In genomic region chr17:32927724-32928526, GRCh38 we compare ENCODE assay signal across 9 cellular contexts. TPM values are rescaled to one million over a fixed set of nuclear protein-coding genes. Genes with fewer than 3 reads are reported as not detected.
A peak's percentile ranks its signal among the peaks of the same experiment; 100 is the strongest.
DNase-seq lines count a peak whose midpoint lies in the region; FAIRE-seq and TF ChIP-seq lines count a peak whose summit lies in the region.
"Had no signal": no experiment of that assay in that cellular context is flagged by ENCODE, and none has a peak within 500 bp of the region (broad histone marks: within the 10 kb centered on the region; RNA-seq: fewer than 3 reads in every experiment).

Gene TMEM98 (plus strand): TSS chr17:32928153. CDS start chr17:32931529, 3,376 bp downstream.

- FAIRE-seq in astrocyte (lab: Jason Lieb, UNC), result no peak

- H3K79me2 ChIP-seq in astrocyte (ENCODE audit: insufficient read depth, low read length) (peaks cover 34% of the 10 kb centered on the region), OCI-LY7 (ENCODE audit: insufficient read depth, low read depth, low read length) (no peaks in the 10 kb centered on the region)

- DNase-seq in BJ (ENCODE audit: low read depth) (no peak), HFF-Myc (ENCODE audit: extremely low read depth, low read depth) (no peak), astrocyte (ENCODE audit: low read depth) (no peak), hypothalamus (lab: John Stamatoyannopoulos, UW) (peak in 39 of 51 donors; percentile 17 to 84 (median 57)), progenitor cell of endocrine pancreas (ENCODE audit: low spot score, unreplicated experiment) (peak; percentile 54), amniotic stem cell (lab: John Stamatoyannopoulos, UW) (no peak), OCI-LY7 (ENCODE audit: low spot score) (no peak), NCI-H774 (lab: John Stamatoyannopoulos, UW) (no peak)

- H3K4me3 ChIP-seq in BJ (ENCODE audit: low read depth, low read length) (peak within 1 kb of the TSS; percentile 51), HFF-Myc (replicated peaks; ENCODE audit: low read depth, low read length) (peak within 1 kb of the TSS; percentile 68), astrocyte (ENCODE audit: insufficient read depth, low read depth, low read length) (peak within 1 kb of the TSS; percentile 89), OCI-LY7 (ENCODE audit: low read depth, low read length, poor library complexity, severe bottlenecking) (no peak within 1 kb of the TSS)

- TF ChIP-seq CTCF in BJ (IDR thresholded peaks at IDR 0.05; ENCODE audit: insufficient read depth, low read depth, low read length) (no peak), HFF-Myc (IDR thresholded peaks at IDR 0.05; ENCODE audit: low read depth, low read length, missing control alignments) (no peak), astrocyte (IDR thresholded peaks at IDR 0.05; ENCODE audit: insufficient read depth, low read depth, low read length) (no peak), progenitor cell of endocrine pancreas (IDR thresholded peaks at IDR 0.05; ENCODE audit: unreplicated experiment) (no peak), OCI-LY7 (conservative IDR thresholded peaks at IDR 0.05; ENCODE audit: low read length) (no peak)

- H3K4me1 Mint-ChIP-seq in astrocyte (ENCODE audit: low read depth, unreplicated experiment) (peaks cover 10% of the 10 kb centered on the region), progenitor cell of endocrine pancreas (ENCODE audit: low read depth) (peaks cover 10% of the 10 kb centered on the region)

- POLR2A ChIA-PET in BJ (lab: Charles Lee) (interaction anchor here (0.6 kb wide), 1 partner anchor 153 kb away, joined by 6 read pairs; no protein-coding TSS in a partner anchor), OCI-LY7 (lab: Charles Lee) (no interaction called here)

- H3K27ac Mint-ChIP-seq in astrocyte (ENCODE audit: unreplicated experiment), result no peak within 1 kb of the TSS
- H3K27ac Mint-ChIP-seq in progenitor cell of endocrine pancreas, result peak within 1 kb of the TSS; percentile 95
- H3K27ac Mint-ChIP-seq: IgD-negative memory B cell had no signal

- H3K27me3 Mint-ChIP-seq in astrocyte (ENCODE audit: low read depth, unreplicated experiment) (peaks cover 2% of the 10 kb centered on the region), progenitor cell of endocrine pancreas (no peaks in the 10 kb centered on the region)

- H3K36me3 Mint-ChIP-seq in astrocyte (ENCODE audit: low read depth, unreplicated experiment), result peaks cover 10% of the 10 kb centered on the region
- peaks cover 11% of the 10 kb centered on the region for H3K36me3 Mint-ChIP-seq in progenitor cell of endocrine pancreas (ENCODE audit: insufficient read depth)
- H3K36me3 Mint-ChIP-seq: IgD-negative memory B cell had no signal

- intact Hi-C loops in OCI-LY7 (cut with micrococcal nuclease; ENCODE audit: unreplicated experiment), result no loop called here

- no TSS peak for BruUV-seq in OCI-LY7 (replicated peaks; lab: Mats Ljungman, UMichigan)

- H3K4me2 ChIP-seq in astrocyte (ENCODE audit: low read length) (peak within 1 kb of the TSS; percentile 99), OCI-LY7 (ENCODE audit: low read length) (no peak within 1 kb of the TSS)

- peaks cover 3% of the 10 kb centered on the region; the same call in 1 of the 2 replicates for H3K36me3 ChIP-seq in BJ (ENCODE audit: control insufficient read depth, insufficient read depth, low read length)
- peaks cover 5% of the 10 kb centered on the region for H3K36me3 ChIP-seq in astrocyte (ENCODE audit: insufficient read depth, low read length)
- no peaks in the 10 kb centered on the region for H3K36me3 ChIP-seq in OCI-LY7 (ENCODE audit: insufficient read depth, low read length)

- H3K4me1 ChIP-seq in astrocyte (ENCODE audit: insufficient read depth, low read length) (peaks cover 12% of the 10 kb centered on the region), OCI-LY7 (ENCODE audit: insufficient read depth, low read length, poor library complexity, severe bottlenecking) (no peaks in the 10 kb centered on the region)

- H2AFZ ChIP-seq in astrocyte (ENCODE audit: low read depth, low read length) (peak within 1 kb of the TSS; percentile 99), OCI-LY7 (ENCODE audit: low read length) (no peak within 1 kb of the TSS)

- peak within 1 kb of the TSS; percentile 59 for H3K27ac ChIP-seq in astrocyte (ENCODE audit: low read depth, low read length)
- no peak within 1 kb of the TSS for H3K27ac ChIP-seq in OCI-LY7 (ENCODE audit: low read depth, low read length, poor library complexity, severe bottlenecking)

- CTCF ChIA-PET in BJ (lab: Yijun Ruan, JAX), result interaction anchor here (1.0 to 2.1 kb wide), 5 partner anchors 14 to 97 kb away, joined by 3 to 11 read pairs (median 3); no protein-coding TSS in a partner anchor
- CTCF ChIA-PET in OCI-LY7 (lab: Charles Lee; ENCODE audit: unreplicated experiment), result no interaction called here

- no peaks in the 10 kb centered on the region for H3K9me2 ChIP-seq in OCI-LY7 (ENCODE audit: insufficient read depth, low read length)

- H3K4me3 Mint-ChIP-seq in astrocyte (ENCODE audit: unreplicated experiment) (peak within 1 kb of the TSS; percentile 82), progenitor cell of endocrine pancreas (ENCODE audit: low read depth) (peak within 1 kb of the TSS; percentile 84)

- H3K9me3 ChIP-seq in astrocyte (ENCODE audit: insufficient read depth, low read depth, low read length) (no peaks in the 10 kb centered on the region), OCI-LY7 (ENCODE audit: low read length) (no peaks in the 10 kb centered on the region)

- peaks cover 3% of the 10 kb centered on the region for H4K20me1 ChIP-seq in astrocyte (ENCODE audit: insufficient read depth, low read length)
- H4K20me1 ChIP-seq in OCI-LY7 (ENCODE audit: insufficient read depth, low read length), result no peaks in the 10 kb centered on the region

- H3K27me3 ChIP-seq in BJ (ENCODE audit: control insufficient read depth, insufficient read depth, low read length), result no peaks in the 10 kb centered on the region
- H3K27me3 ChIP-seq in astrocyte (ENCODE audit: insufficient read depth, low read length), result no peaks in the 10 kb centered on the region

- H3K9me3 Mint-ChIP-seq in astrocyte (ENCODE audit: unreplicated experiment) (no peaks in the 10 kb centered on the region), progenitor cell of endocrine pancreas (ENCODE audit: low read depth) (no peaks in the 10 kb centered on the region)
- H3K9me3 Mint-ChIP-seq: IgD-negative memory B cell had no signal

- peak within 1 kb of the TSS; percentile 93 for H3K9ac ChIP-seq in astrocyte (ENCODE audit: low read length)

RNA-seq across cellular contexts. Expression of gene TMEM98, which starts in this region (rescaled TPM):
- 314 and 331 TPM in 2 replicates for polyA plus RNA-seq in BJ (2011; rRNA removed)
- polyA minus RNA-seq in BJ (2011; rRNA and poly(A)+ RNA removed), result 126 and 198 TPM in 2 replicates
- 59.6 and 62.6 TPM in 2 replicates for total RNA-seq in astrocyte
- 181 and 188 TPM in 2 replicates for total RNA-seq in progenitor cell of endocrine pancreas
- total RNA-seq in OCI-LY7 (2014; rRNA removed; shearing (Covaris generic)), result not detected in 2 replicates
- total RNA-seq in OCI-LY7 (2022), result not detected in 2 replicates
- polyA plus RNA-seq: IgD-negative memory B cell had no signal

Comparison
In these comparisons a context has a peak if more than half of its experiments do, and no peak if none do; other contexts are left out.
1. RNA of gene TMEM98 (total RNA-seq): 181 to 188 TPM in progenitor cell of endocrine pancreas and 59.6 to 62.6 TPM in astrocyte; not detected in OCI-LY7; every median in the first group is over 10 times any median in the second.
2. DNase-seq: peak in hypothalamus (39 of 51) and progenitor cell of endocrine pancreas (single experiment); none in BJ (single experiment), HFF-Myc (single experiment), astrocyte (single experiment), amniotic stem cell (single experiment), OCI-LY7 (single experiment) and NCI-H774 (single experiment).